Comparison of ENCODE assay signal across 21 cellular contexts in the genomic region with DNA sequence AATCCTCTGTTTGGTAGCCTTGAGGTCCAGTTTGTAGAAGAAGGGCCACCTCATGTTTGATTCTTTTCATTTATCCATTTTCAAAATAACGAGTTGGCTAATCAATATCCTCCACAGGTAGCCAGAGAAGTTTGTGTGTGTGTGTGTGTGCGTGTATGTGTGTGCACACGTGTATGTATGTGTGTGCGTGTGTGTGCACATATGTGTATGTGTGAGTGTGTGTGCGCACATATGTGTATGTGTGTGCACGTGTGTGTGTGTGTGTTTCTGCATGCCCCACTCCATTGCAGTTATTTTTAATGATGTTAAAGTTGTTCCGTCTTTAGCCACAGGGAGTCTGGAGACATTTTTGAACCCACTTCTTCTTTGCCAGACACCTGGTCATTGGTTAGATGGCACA.
A peak's percentile ranks its signal among the peaks of the same experiment; 100 is the strongest.
DNase-seq lines count a peak whose midpoint lies in the region; ATAC-seq, FAIRE-seq and TF ChIP-seq lines count a peak whose summit lies in the region.
"Had no signal": no experiment of that assay in that cellular context is flagged by ENCODE, and none has a peak within 500 bp of the region (broad histone marks: within the 10 kb centered on the region; RNA-seq: fewer than 3 reads in every experiment).

No MANE protein-coding gene starts in this region.

- TF ChIP-seq EP300 in GM12878 (IDR thresholded peaks at IDR 0.05; ENCODE audit: borderline replicate concordance in 1 of 2, control insufficient read depth in 1 of 2, low read depth in 2 of 2, low read length in 2 of 2): no peak

- no peak overlapping the region for H3K9ac ChIP-seq in GM12878 (ENCODE audit: control insufficient read depth, insufficient read depth, low read length)
- H3K9ac ChIP-seq: BLaER1 had no signal

- no peak for ATAC-seq in GM12878
- ATAC-seq in GM18511 (IDR thresholded peaks at IDR 0.05; ENCODE audit: unreplicated experiment): no peak
- ATAC-seq in stimulated activated naive B cell treated with anti-CD40 and anti-IgM and Interleukin-4, amounts not matched to agents 10 μg/mL and 1 μg/mL and 100 μg/mL, for 72 hours (replicated peaks): no peak

- no TSS peak for BruUV-seq in GM12878 (replicated peaks; lab: Mats Ljungman, UMichigan)

- H3K4me1 ChIP-seq in HEK293 (ENCODE audit: control insufficient read depth, insufficient read depth, low read length) (no peaks in the 10 kb centered on the region), GM12878 (ENCODE audit: control insufficient read depth, insufficient read depth, low read length) (no peaks in the 10 kb centered on the region)
- H3K4me1 ChIP-seq: BE2C, BLaER1, Caco-2 had no signal

- no peaks in the 10 kb centered on the region for H3K36me3 ChIP-seq in HEK293 (ENCODE audit: control insufficient read depth in 2 of 2, insufficient read depth in 1 of 2, low read length in 2 of 2)
- H3K36me3 ChIP-seq in GM12878 (ENCODE audit: control insufficient read depth in 2 of 2, insufficient read depth in 2 of 2, low read length in 1 of 2): no peaks in the 10 kb centered on the region
- H3K36me3 ChIP-seq: BE2C, BLaER1 had no signal

- no peaks in the 10 kb centered on the region for H3K9me3 Mint-ChIP-seq in stimulated activated naive B cell treated with anti-CD40 and anti-IgM and Interleukin-4, amounts not matched to agents 10 μg/mL and 1 μg/mL and 100 μg/mL, for 72 hours
- H3K9me3 Mint-ChIP-seq: CD14-positive monocyte; CD4-positive, alpha-beta memory T cell; CD4-positive, CD25-positive, alpha-beta regulatory T cell had no signal

- no peak for TF ChIP-seq RAD21 in GM12878 (IDR thresholded peaks at IDR 0.05; ENCODE audit: insufficient read depth, low read depth, low read length)

- H3K4me3 ChIP-seq in HEK293 (ENCODE audit: low read depth, low read length): no peak overlapping the region
- H3K4me3 ChIP-seq in GM12878: no peak overlapping the region
- H3K4me3 ChIP-seq: BLaER1 had no signal

- H3K9me3 ChIP-seq in HEK293 (ENCODE audit: control insufficient read depth, insufficient read depth, low read depth, low read length) (no peaks in the 10 kb centered on the region), GM12878 (replicated peaks; ENCODE audit: control insufficient read depth, insufficient read depth, low read length) (no peaks in the 10 kb centered on the region)
- H3K9me3 ChIP-seq: BE2C, BLaER1, Caco-2 had no signal

- no peak overlapping the region for H3K4me2 ChIP-seq in GM12878 (ENCODE audit: control insufficient read depth, insufficient read depth)
- H3K4me2 ChIP-seq: BLaER1 had no signal

- no peaks in the 10 kb centered on the region for H4K20me1 ChIP-seq in GM12878 (ENCODE audit: control insufficient read depth, insufficient read depth)
- H4K20me1 ChIP-seq: BLaER1 had no signal

- H3K79me2 ChIP-seq in GM12878 (ENCODE audit: control insufficient read depth, insufficient read depth, low read length): no peaks in the 10 kb centered on the region

- no peak for TF ChIP-seq POLR2A in GM12878 (IDR thresholded peaks at IDR 0.05; ENCODE audit: low read depth, low read length)

- intact Hi-C loops in GM12878 (cut with micrococcal nuclease; ENCODE audit: unreplicated experiment): no loop called here

- FAIRE-seq in GM12878 (lab: Jason Lieb, UNC) (no peak), urothelium cell line (lab: Jason Lieb, UNC) (peak; percentile 78)
- FAIRE-seq: A204.1, D721Med, G401.6 had no signal

- CTCF ChIA-PET in HEK293 (lab: Yijun Ruan, JAX) (no interaction called here), GM12878 (lab: Yijun Ruan, JAX) (no interaction called here)

- RAD21 ChIA-PET in GM12878 (lab: Charles Lee; ENCODE audit: unreplicated experiment): no interaction called here

- DNase-seq in GM12878 (ENCODE audit: low read depth, low spot score): no peak
- no peak for DNase-seq in urothelium cell line (ENCODE audit: low spot score)
- DNase-seq in T-helper 9 cell: no peak
- no peak for DNase-seq in stimulated activated naive B cell treated with anti-CD40 and anti-IgM and Interleukin-4, amounts not matched to agents 10 μg/mL and 1 μg/mL and 100 μg/mL, for 72 hours
- DNase-seq: 8988T; ACHN; BE2C; C1 segment of cervical spinal cord; Caco-2; Calu3; CD4-positive, alpha-beta memory T cell; CD4-positive, CD25-positive, alpha-beta regulatory T cell; DMS79 treated with DMSO at 0.1 percent for 48 hours; GF-D8 had no signal

- 53% methylated on average over 7 of the region's 7 CpGs for WGBS in GM12878 (ENCODE audit: insufficient coverage, insufficient replicate concordance, low lambda C conversion rate, missing lambda C conversion rate)

- peaks cover 9 to 14% of the 10 kb centered on the region in 2 donors for H3K27me3 Mint-ChIP-seq in stimulated activated naive B cell treated with anti-CD40 and anti-IgM and Interleukin-4, amounts not matched to agents 10 μg/mL and 1 μg/mL and 100 μg/mL, for 72 hours

- no peaks in the 10 kb centered on the region for H3K27me3 ChIP-seq in GM12878 (replicated peaks in 1 of 2; ENCODE audit: control insufficient read depth in 2 of 2, insufficient read depth in 2 of 2, low read length in 1 of 2)
- H3K27me3 ChIP-seq: BE2C, BLaER1 had no signal

- H3K36me3 Mint-ChIP-seq in stimulated activated naive B cell treated with anti-CD40 and anti-IgM and Interleukin-4, amounts not matched to agents 10 μg/mL and 1 μg/mL and 100 μg/mL, for 72 hours: no peaks in the 10 kb centered on the region
- H3K36me3 Mint-ChIP-seq: CD14-positive monocyte; CD4-positive, alpha-beta memory T cell; CD4-positive, CD25-positive, alpha-beta regulatory T cell had no signal

- no peak overlapping the region for H2AFZ ChIP-seq in GM12878 (ENCODE audit: control insufficient read depth, low read depth, low read length)

- TF ChIP-seq CTCF in HEK293 (tag by site-specific recombination; IDR thresholded peaks at IDR 0.05) (no peak), GM12878 (IDR thresholded peaks at IDR 0.05 in 2 of 3, conservative IDR thresholded peaks at IDR 0.05 in 1 of 3; ENCODE audit: control insufficient read depth in 2 of 3, extremely low read depth in 1 of 3, insufficient read depth in 1 of 3, low read depth in 3 of 3, low read length in 3 of 3) (no peak)

- in situ Hi-C loops in GM12878 (cut with MboI): no loop called here

- H3K4me3 Mint-ChIP-seq in stimulated activated naive B cell treated with anti-CD40 and anti-IgM and Interleukin-4, amounts not matched to agents 10 μg/mL and 1 μg/mL and 100 μg/mL, for 72 hours: no peak overlapping the region
- H3K4me3 Mint-ChIP-seq: CD14-positive monocyte; CD4-positive, alpha-beta memory T cell; CD4-positive, CD25-positive, alpha-beta regulatory T cell had no signal

- H3K4me1 Mint-ChIP-seq in stimulated activated naive B cell treated with anti-CD40 and anti-IgM and Interleukin-4, amounts not matched to agents 10 μg/mL and 1 μg/mL and 100 μg/mL, for 72 hours: no peaks in the 10 kb centered on the region
- H3K4me1 Mint-ChIP-seq: CD14-positive monocyte; CD4-positive, CD25-positive, alpha-beta regulatory T cell had no signal

- H3K27ac ChIP-seq in HEK293 (ENCODE audit: extremely low read depth, low read depth, low read length) (no peak overlapping the region), GM12878 (ENCODE audit: control insufficient read depth, insufficient read depth) (no peak overlapping the region)
- H3K27ac ChIP-seq: BLaER1 had no signal

- POLR2A ChIA-PET in HEK293 (lab: Yijun Ruan, JAX): no interaction called here
- POLR2A ChIA-PET in GM12878 (lab: Charles Lee): no interaction called here

- SMC1A ChIA-PET in GM12878 (lab: Charles Lee; ENCODE audit: uncharacterized antibody, unreplicated experiment): no interaction called here

- H3K27ac Mint-ChIP-seq in stimulated activated naive B cell treated with anti-CD40 and anti-IgM and Interleukin-4, amounts not matched to agents 10 μg/mL and 1 μg/mL and 100 μg/mL, for 72 hours: no peak overlapping the region
- H3K27ac Mint-ChIP-seq: CD14-positive monocyte; CD4-positive, CD25-positive, alpha-beta regulatory T cell had no signal

TF ChIP-seq in HEK293, 187 proteins besides CTCF, POLR2A, EP300 and RAD21:
- TF ChIP-seq ZNF747 (tag by site-specific recombination; IDR thresholded peaks at IDR 0.05) (no peak), FEZF1 (tag by site-specific recombination; IDR thresholded peaks at IDR 0.05) (no peak), ZNF202 (tag by site-specific recombination; IDR thresholded peaks at IDR 0.05; ENCODE audit: borderline replicate concordance) (no peak), ZXDB (tag by site-specific recombination; IDR thresholded peaks at IDR 0.05) (no peak), GFI1B (tag by site-specific recombination; IDR thresholded peaks at IDR 0.05) (no peak)
- TF ChIP-seq, protein P1, sequence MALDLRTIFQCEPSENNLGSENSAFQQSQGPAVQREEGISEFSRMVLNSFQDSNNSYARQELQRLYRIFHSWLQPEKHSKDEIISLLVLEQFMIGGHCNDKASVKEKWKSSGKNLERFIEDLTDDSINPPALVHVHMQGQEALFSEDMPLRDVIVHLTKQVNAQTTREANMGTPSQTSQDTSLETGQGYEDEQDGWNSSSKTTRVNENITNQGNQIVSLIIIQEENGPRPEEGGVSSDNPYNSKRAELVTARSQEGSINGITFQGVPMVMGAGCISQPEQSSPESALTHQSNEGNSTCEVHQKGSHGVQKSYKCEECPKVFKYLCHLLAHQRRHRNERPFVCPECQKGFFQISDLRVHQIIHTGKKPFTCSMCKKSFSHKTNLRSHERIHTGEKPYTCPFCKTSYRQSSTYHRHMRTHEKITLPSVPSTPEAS (tag by site-specific recombination; IDR thresholded peaks at IDR 0.05): peak; percentile 94

TF ChIP-seq in GM12878, 131 proteins besides CTCF, POLR2A, EP300 and RAD21 (continues in another document):
- TF ChIP-seq NR2F1 (conservative IDR thresholded peaks at IDR 0.05) (no peak), JUND (IDR thresholded peaks at IDR 0.05; ENCODE audit: low read depth, low read length) (no peak)
- TF ChIP-seq, protein P2, sequence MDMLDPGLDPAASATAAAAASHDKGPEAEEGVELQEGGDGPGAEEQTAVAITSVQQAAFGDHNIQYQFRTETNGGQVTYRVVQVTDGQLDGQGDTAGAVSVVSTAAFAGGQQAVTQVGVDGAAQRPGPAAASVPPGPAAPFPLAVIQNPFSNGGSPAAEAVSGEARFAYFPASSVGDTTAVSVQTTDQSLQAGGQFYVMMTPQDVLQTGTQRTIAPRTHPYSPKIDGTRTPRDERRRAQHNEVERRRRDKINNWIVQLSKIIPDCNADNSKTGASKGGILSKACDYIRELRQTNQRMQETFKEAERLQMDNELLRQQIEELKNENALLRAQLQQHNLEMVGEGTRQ (IDR thresholded peaks at IDR 0.05; ENCODE audit: borderline replicate concordance, low read depth, low read length): no peak
- TF ChIP-seq, protein P3, sequence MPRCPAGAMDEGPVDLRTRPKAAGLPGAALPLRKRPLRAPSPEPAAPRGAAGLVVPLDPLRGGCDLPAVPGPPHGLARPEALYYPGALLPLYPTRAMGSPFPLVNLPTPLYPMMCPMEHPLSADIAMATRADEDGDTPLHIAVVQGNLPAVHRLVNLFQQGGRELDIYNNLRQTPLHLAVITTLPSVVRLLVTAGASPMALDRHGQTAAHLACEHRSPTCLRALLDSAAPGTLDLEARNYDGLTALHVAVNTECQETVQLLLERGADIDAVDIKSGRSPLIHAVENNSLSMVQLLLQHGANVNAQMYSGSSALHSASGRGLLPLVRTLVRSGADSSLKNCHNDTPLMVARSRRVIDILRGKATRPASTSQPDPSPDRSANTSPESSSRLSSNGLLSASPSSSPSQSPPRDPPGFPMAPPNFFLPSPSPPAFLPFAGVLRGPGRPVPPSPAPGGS (IDR thresholded peaks at IDR 0.05; ENCODE audit: borderline replicate concordance, insufficient read depth, low read depth, low read length, poor library complexity, severe bottlenecking): peak; percentile 78
